In genomic region chr16:68749424-68749823, GRCh38 we compare ENCODE assay signal across 1 cellular context.
TF ChIP-seq lines count a peak whose summit lies in the region.

No MANE protein-coding gene starts in this region.

TF ChIP-seq in HepG2, 621 proteins besides CTCF, POLR2A, EP300 and RAD21 (continued from another document and continues in another):
- TF ChIP-seq, protein P1, sequence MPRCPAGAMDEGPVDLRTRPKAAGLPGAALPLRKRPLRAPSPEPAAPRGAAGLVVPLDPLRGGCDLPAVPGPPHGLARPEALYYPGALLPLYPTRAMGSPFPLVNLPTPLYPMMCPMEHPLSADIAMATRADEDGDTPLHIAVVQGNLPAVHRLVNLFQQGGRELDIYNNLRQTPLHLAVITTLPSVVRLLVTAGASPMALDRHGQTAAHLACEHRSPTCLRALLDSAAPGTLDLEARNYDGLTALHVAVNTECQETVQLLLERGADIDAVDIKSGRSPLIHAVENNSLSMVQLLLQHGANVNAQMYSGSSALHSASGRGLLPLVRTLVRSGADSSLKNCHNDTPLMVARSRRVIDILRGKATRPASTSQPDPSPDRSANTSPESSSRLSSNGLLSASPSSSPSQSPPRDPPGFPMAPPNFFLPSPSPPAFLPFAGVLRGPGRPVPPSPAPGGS (CRISPR knock-in tag; IDR thresholded peaks at IDR 0.05) = no peak
- TF ChIP-seq PRDM4 (CRISPR knock-in tag; IDR thresholded peaks at IDR 0.05; ENCODE audit: borderline replicate concordance) (no peak), ZNF431 (CRISPR knock-in tag; IDR thresholded peaks at IDR 0.05; ENCODE audit: borderline replicate concordance, low read depth) (no peak), ATF7 (IDR thresholded peaks at IDR 0.05) (no peak), ATF7 (CRISPR knock-in tag; IDR thresholded peaks at IDR 0.05) (no peak), ZNF230 (CRISPR knock-in tag; IDR thresholded peaks at IDR 0.05) (no peak), ZNF280D (CRISPR knock-in tag; IDR thresholded peaks at IDR 0.05) (peak; percentile 30; the same call in 1 of the 2 replicates), MBNL3 (CRISPR knock-in tag; conservative IDR thresholded peaks at IDR 0.05) (no peak), KDM3A (CRISPR knock-in tag; IDR thresholded peaks at IDR 0.05; ENCODE audit: low read depth) (0 out of 2 replicates have a peak, but pooled peaks have one; percentile 22), BCL6 (CRISPR knock-in tag; IDR thresholded peaks at IDR 0.05) (peak; percentile 98), ZBTB49 (CRISPR knock-in tag; IDR thresholded peaks at IDR 0.05; ENCODE audit: borderline replicate concordance) (no peak), ZFY (CRISPR knock-in tag; IDR thresholded peaks at IDR 0.05) (no peak), GATA4 (IDR thresholded peaks at IDR 0.05; ENCODE audit: borderline replicate concordance, low read depth) (no peak), ZNF451 (CRISPR knock-in tag; IDR thresholded peaks at IDR 0.05) (no peak), ZNF589 (CRISPR knock-in tag; conservative IDR thresholded peaks at IDR 0.05) (no peak), NFKBIZ (CRISPR knock-in tag; IDR thresholded peaks at IDR 0.05) (0 out of 2 replicates have a peak, but pooled peaks have one; percentile 65), ZNF883 (CRISPR knock-in tag; IDR thresholded peaks at IDR 0.05; ENCODE audit: not compliant biosample characterization) (no peak), ZNF549 (CRISPR knock-in tag; IDR thresholded peaks at IDR 0.05) (no peak), KMT2A (CRISPR knock-in tag; IDR thresholded peaks at IDR 0.05) (0 out of 2 replicates have a peak, but pooled peaks have one; percentile 36), KLF13 (CRISPR knock-in tag; IDR thresholded peaks at IDR 0.05) (no peak), ZNF432 (CRISPR knock-in tag; IDR thresholded peaks at IDR 0.05; ENCODE audit: borderline replicate concordance) (no peak), TEAD2 (CRISPR knock-in tag; IDR thresholded peaks at IDR 0.05) (no peak), ZNF382 (CRISPR knock-in tag; IDR thresholded peaks at IDR 0.05; ENCODE audit: borderline replicate concordance) (no peak), ZNF614 (CRISPR knock-in tag; IDR thresholded peaks at IDR 0.05; ENCODE audit: borderline replicate concordance) (peak; percentile 65; the same call in 1 of the 2 replicates), RBFOX2 (IDR thresholded peaks at IDR 0.05; ENCODE audit: low read depth, low read length) (no peak), ZFP1 (CRISPR knock-in tag; IDR thresholded peaks at IDR 0.05) (no peak), ZNF275 (CRISPR knock-in tag; IDR thresholded peaks at IDR 0.05; ENCODE audit: borderline replicate concordance) (no peak), ATF5 (CRISPR knock-in tag; IDR thresholded peaks at IDR 0.05; ENCODE audit: low read depth) (no peak), ARID2 (CRISPR knock-in tag; IDR thresholded peaks at IDR 0.05; ENCODE audit: borderline replicate concordance) (no peak), THAP8 (CRISPR knock-in tag; IDR thresholded peaks at IDR 0.05; ENCODE audit: borderline replicate concordance) (no peak)
- TF ChIP-seq, protein P2, sequence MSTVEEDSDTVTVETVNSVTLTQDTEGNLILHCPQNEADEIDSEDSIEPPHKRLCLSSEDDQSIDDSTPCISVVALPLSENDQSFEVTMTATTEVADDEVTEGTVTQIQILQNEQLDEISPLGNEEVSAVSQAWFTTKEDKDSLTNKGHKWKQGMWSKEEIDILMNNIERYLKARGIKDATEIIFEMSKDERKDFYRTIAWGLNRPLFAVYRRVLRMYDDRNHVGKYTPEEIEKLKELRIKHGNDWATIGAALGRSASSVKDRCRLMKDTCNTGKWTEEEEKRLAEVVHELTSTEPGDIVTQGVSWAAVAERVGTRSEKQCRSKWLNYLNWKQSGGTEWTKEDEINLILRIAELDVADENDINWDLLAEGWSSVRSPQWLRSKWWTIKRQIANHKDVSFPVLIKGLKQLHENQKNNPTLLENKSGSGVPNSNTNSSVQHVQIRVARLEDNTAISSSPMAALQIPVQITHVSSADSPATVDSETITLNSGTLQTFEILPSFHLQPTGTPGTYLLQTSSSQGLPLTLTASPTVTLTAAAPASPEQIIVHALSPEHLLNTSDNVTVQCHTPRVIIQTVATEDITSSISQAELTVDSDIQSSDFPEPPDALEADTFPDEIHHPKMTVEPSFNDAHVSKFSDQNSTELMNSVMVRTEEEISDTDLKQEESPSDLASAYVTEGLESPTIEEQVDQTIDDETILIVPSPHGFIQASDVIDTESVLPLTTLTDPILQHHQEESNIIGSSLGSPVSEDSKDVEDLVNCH (CRISPR knock-in tag; IDR thresholded peaks at IDR 0.05) = no peak
- TF ChIP-seq, protein P3, sequence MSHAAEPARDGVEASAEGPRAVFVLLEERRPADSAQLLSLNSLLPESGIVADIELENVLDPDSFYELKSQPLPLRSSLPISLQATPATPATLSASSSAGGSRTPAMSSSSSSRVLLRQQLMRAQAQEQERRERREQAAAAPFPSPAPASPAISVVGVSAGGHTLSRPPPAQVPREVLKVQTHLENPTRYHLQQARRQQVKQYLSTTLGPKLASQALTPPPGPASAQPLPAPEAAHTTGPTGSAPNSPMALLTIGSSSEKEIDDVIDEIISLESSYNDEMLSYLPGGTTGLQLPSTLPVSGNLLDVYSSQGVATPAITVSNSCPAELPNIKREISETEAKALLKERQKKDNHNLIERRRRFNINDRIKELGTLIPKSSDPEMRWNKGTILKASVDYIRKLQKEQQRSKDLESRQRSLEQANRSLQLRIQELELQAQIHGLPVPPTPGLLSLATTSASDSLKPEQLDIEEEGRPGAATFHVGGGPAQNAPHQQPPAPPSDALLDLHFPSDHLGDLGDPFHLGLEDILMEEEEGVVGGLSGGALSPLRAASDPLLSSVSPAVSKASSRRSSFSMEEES (CRISPR knock-in tag; IDR thresholded peaks at IDR 0.05) = peak; percentile 37; the same call in 1 of the 2 replicates
- TF ChIP-seq, protein P4, sequence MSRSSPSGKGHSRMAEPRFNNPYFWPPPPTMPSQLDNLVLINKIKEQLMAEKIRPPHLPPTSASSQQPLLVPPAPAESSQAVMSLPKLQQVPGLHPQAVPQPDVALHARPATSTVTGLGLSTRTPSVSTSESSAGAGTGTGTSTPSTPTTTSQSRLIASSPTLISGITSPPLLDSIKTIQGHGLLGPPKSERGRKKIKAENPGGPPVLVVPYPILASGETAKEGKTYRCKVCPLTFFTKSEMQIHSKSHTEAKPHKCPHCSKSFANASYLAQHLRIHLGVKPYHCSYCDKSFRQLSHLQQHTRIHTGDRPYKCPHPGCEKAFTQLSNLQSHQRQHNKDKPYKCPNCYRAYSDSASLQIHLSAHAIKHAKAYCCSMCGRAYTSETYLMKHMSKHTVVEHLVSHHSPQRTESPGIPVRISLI (CRISPR knock-in tag; IDR thresholded peaks at IDR 0.05; ENCODE audit: borderline replicate concordance) = peak; percentile 31; the same call in 1 of the 2 replicates
- TF ChIP-seq, protein P5, sequence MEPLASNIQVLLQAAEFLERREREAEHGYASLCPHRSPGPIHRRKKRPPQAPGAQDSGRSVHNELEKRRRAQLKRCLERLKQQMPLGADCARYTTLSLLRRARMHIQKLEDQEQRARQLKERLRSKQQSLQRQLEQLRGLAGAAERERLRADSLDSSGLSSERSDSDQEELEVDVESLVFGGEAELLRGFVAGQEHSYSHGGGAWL (CRISPR knock-in tag; IDR thresholded peaks at IDR 0.05) = no peak
- TF ChIP-seq, protein P6, sequence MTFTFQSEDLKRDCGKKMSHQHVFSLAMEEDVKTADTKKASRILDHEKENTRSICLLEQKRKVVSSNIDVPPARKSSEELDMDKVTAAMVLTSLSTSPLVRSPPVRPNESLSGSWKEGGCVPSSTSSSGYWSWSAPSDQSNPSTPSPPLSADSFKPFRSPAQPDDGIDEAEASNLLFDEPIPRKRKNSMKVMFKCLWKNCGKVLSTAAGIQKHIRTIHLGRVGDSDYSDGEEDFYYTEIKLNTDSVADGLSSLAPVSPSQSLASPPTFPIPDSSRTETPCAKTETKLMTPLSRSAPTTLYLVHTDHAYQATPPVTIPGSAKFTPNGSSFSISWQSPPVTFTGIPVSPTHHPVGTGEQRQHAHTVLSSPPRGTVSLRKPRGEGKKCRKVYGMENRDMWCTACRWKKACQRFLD (CRISPR knock-in tag; IDR thresholded peaks at IDR 0.05; ENCODE audit: borderline replicate concordance) = no peak
